ENCODE assay signal across 23 cellular contexts in genomic region chr22:39073941-39074340, GRCh38. TPM values are rescaled to one million over a fixed set of nuclear protein-coding genes. Genes with fewer than 3 reads are reported as not detected.
"Had no signal": no experiment of that assay in that cellular context is flagged by ENCODE, and none has a peak within 500 bp of the region (broad histone marks: within the 10 kb centered on the region; RNA-seq: fewer than 3 reads in every experiment).

No MANE protein-coding gene starts in this region.

- ATAC-seq: stimulated activated naive CD8-positive, alpha-beta T cell treated with anti-CD3 and anti-CD28 coated beads, Interleukin-15, amount 100 ng/mL, for 72 hours; WTC11 had no signal

- H3K27me3 ChIP-seq: adrenal gland, cardiac muscle cell, neutrophil, right atrium auricular region, testis, upper lobe of left lung had no signal

- H3K36me3 Mint-ChIP-seq: mesothelial cell of epicardium, WTC11 had no signal

- H3K27ac ChIP-seq: cardiac muscle cell, epithelial cell of prostate, neutrophil, right atrium auricular region, SK-N-MC, testis, upper lobe of left lung had no signal

- H3K27me3 Mint-ChIP-seq: stimulated activated naive CD8-positive, alpha-beta T cell treated with anti-CD3 and anti-CD28 coated beads, Interleukin-15, amount 100 ng/mL, for 72 hours had no signal

- H3K4me3 ChIP-seq: adrenal gland, cardiac muscle cell, right atrium auricular region, SK-N-MC, testis, upper lobe of left lung had no signal

- DNase-seq: activated CD4-positive, alpha-beta T cell treated with anti-CD3 and anti-CD28 coated beads for 48 hours; activated naive CD4-positive, alpha-beta T cell; adrenal gland; foreskin melanocyte; kidney glomerular epithelial cell; posterior cingulate gyrus; stimulated activated CD4-positive, alpha-beta T cell treated with anti-CD3 and anti-CD28 coated beads, Interleukin-15, amount 100 ng/mL, for 24 hours; stimulated activated CD4-positive, alpha-beta T cell treated with anti-CD3 and anti-CD28 coated beads, Interleukin-4, amount 100 ng/mL, for 1 hour; stimulated activated naive CD8-positive, alpha-beta T cell treated with anti-CD3 and anti-CD28 coated beads, Interleukin-15, amount 100 ng/mL, for 72 hours; T-helper 1 cell; testis; upper lobe of left lung had no signal

- H3K27ac Mint-ChIP-seq: mesothelial cell of epicardium; stimulated activated naive CD8-positive, alpha-beta T cell treated with anti-CD3 and anti-CD28 coated beads, Interleukin-15, amount 100 ng/mL, for 72 hours; WTC11 had no signal

- H3K9me3 ChIP-seq: adrenal gland, neutrophil, right atrium auricular region, testis, upper lobe of left lung had no signal

- H3K9me3 Mint-ChIP-seq: mesothelial cell of epicardium; stimulated activated naive CD8-positive, alpha-beta T cell treated with anti-CD3 and anti-CD28 coated beads, Interleukin-15, amount 100 ng/mL, for 72 hours; WTC11 had no signal

- H3K36me3 ChIP-seq: adrenal gland, cardiac muscle cell, neutrophil, right atrium auricular region, upper lobe of left lung had no signal

- H3K4me3 Mint-ChIP-seq: mesothelial cell of epicardium; stimulated activated naive CD8-positive, alpha-beta T cell treated with anti-CD3 and anti-CD28 coated beads, Interleukin-15, amount 100 ng/mL, for 72 hours; WTC11 had no signal

RNA-seq across cellular contexts. Expression of gene APOBEC3H, which starts 23.1 kb away (rescaled TPM):
- total RNA-seq: dermis microvascular lymphatic vessel endothelial cell, lower leg skin, mesothelial cell of epicardium, myocyte, skeletal muscle tissue had no signal

RNA-seq across cellular contexts. Expression of gene APOBEC3D, which starts 53.0 kb away (rescaled TPM):
- total RNA-seq: myocyte had no signal
